In the genomic region with DNA sequence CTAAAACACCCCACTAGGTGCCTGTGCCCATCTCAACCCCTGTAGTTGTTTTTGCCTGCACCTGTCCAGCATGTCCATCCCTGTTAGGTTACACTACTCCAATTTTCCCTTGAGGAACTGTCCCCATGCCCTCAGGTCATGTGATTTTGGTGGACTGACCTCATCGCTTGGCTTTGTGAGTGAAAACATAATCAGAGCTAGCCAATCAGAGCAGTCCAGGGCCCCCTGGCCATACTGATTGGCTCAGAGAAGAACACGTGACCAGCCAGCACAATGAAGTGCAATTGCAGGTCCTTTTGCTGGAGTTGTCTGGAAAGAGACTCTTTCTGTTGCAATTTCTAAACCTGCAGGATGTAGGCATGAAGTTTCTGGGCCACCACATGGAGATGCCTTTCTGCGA, we compare ENCODE assay signal across 29 cellular contexts.
"Had no signal": no experiment of that assay in that cellular context is flagged by ENCODE, and none has a peak within 500 bp of the region (broad histone marks: within the 10 kb centered on the region; RNA-seq: fewer than 3 reads in every experiment).

No MANE protein-coding gene starts in this region.

- H3K36me3 ChIP-seq: esophagus muscularis mucosa, heart right ventricle, left lung, ovary, sigmoid colon, transverse colon, upper lobe of right lung, uterus had no signal

- H3K9me3 ChIP-seq: esophagus muscularis mucosa, heart right ventricle, left lung, mucosa of descending colon, ovary, psoas muscle, sigmoid colon, transverse colon, upper lobe of right lung, uterus had no signal

- H3K4me3 ChIP-seq: coronary artery, esophagus muscularis mucosa, heart right ventricle, left lung, mucosa of descending colon, ovary, psoas muscle, sigmoid colon, transverse colon, upper lobe of right lung, uterus had no signal

- ATAC-seq: heart right ventricle; left cardiac atrium; left lung; natural killer cell treated with Interleukin-12 subunit alpha and Interleukin-12 subunit beta and Interleukin-15 and Interleukin-18, amount 100 ng/mL, for 72 hours; psoas muscle; right cardiac atrium; stimulated activated memory B cell treated with anti-CD40 and anti-IgM and Interleukin-4, amounts not matched to agents 10 μg/mL and 1 μg/mL and 100 μg/mL, for 72 hours; stimulated activated naive CD8-positive, alpha-beta T cell treated with anti-CD3 and anti-CD28 coated beads, Interleukin-15, Interleukin-2, amounts not matched to agents 100 U/mL and 50 U/mL, for 24 hours; upper lobe of right lung had no signal

- FAIRE-seq: endothelial cell of umbilical vein, islet of Langerhans had no signal

- DNase-seq: dermis blood vessel endothelial cell; effector memory CD4-positive, alpha-beta T cell; foreskin melanocyte; glutamatergic neuron; heart right ventricle; hippocampal formation; left cardiac atrium; left lung; mesenchymal stem cell; mucosa of descending colon; naive B cell; occipital lobe; ovary; posterior cingulate gyrus; psoas muscle; right cardiac atrium; sigmoid colon; stimulated activated CD4-positive, alpha-beta T cell treated with anti-CD3 and anti-CD28 coated beads, Interleukin-4, amount 100 ng/mL, for 4 hours; stimulated activated naive CD8-positive, alpha-beta T cell treated with anti-CD3 and anti-CD28 coated beads, Interleukin-15, Interleukin-2, amounts not matched to agents 100 U/mL and 50 U/mL, for 24 hours; substantia nigra; transverse colon; upper lobe of right lung; uterus had no signal

- H3K4me1 ChIP-seq: esophagus muscularis mucosa, heart right ventricle, left lung, psoas muscle, sigmoid colon, upper lobe of right lung, uterus had no signal

- H3K27me3 ChIP-seq: left lung, ovary, sigmoid colon, transverse colon, uterus had no signal

- H3K27ac ChIP-seq: coronary artery, esophagus muscularis mucosa, heart right ventricle, left lung, ovary, psoas muscle, sigmoid colon, upper lobe of right lung, uterus had no signal
